Comparison of ENCODE assay signal across 8 cellular contexts in genomic region chr15:89177633-89178306, GRCh38. TPM values are rescaled to one million over a fixed set of nuclear protein-coding genes. Genes with fewer than 3 reads are reported as not detected.
DNase-seq lines count a peak whose midpoint lies in the region; ATAC-seq and TF ChIP-seq lines count a peak whose summit lies in the region.

No MANE protein-coding gene starts in this region.

- H3K36me3 ChIP-seq in prostate gland (peaks cover 5% of the 10 kb centered on the region in 2 donors), vagina (peaks cover 0 to 33% of the 10 kb centered on the region in 2 donors)

- DNase-seq in DMS53 (lab: John Stamatoyannopoulos, UW) (peak; percentile 77), glomerular visceral epithelial cell (ENCODE audit: extremely low spot score) (peak; percentile 74), prostate gland (ENCODE audit: low spot score) (peak; percentile 64), vagina (ENCODE audit: extremely low spot score in 2 of 2) (no peak)
- peak in 1 of 2 donors; percentile 67 for DNase-seq in activated naive CD4-positive, alpha-beta T cell treated with anti-CD3 and anti-CD28 coated beads, Interleukin-2, amount 50 U/mL, for 72 hours (ENCODE audit: low spot score in 2 of 2)

- no peak for TF ChIP-seq POLR2A in prostate gland (IDR thresholded peaks at IDR 0.05)
- TF ChIP-seq POLR2A in vagina (IDR thresholded peaks at IDR 0.05), result no peak

- WGBS in prostate gland, result 7% methylated on average over 6 of the region's 6 CpGs

- peaks cover 3% of the 10 kb centered on the region for H3K4me1 ChIP-seq in prostate gland (replicated peaks)
- H3K4me1 ChIP-seq in vagina, result peaks cover 10% of the 10 kb centered on the region

- no peaks in the 10 kb centered on the region for H3K27me3 ChIP-seq in prostate gland (replicated peaks; ENCODE audit: insufficient read depth)
- H3K27me3 ChIP-seq in vagina, result no peaks in the 10 kb centered on the region

- peak; percentile 75 to 88 (median 87) for TF ChIP-seq CTCF in prostate gland (IDR thresholded peaks at IDR 0.05)
- TF ChIP-seq CTCF in vagina (IDR thresholded peaks at IDR 0.05), result peak; percentile 85 to 91 (median 86)

- peaks cover 7 to 18% of the 10 kb centered on the region in 2 donors for H3K36me3 Mint-ChIP-seq in activated naive CD4-positive, alpha-beta T cell treated with anti-CD3 and anti-CD28 coated beads, Interleukin-2, amount 50 U/mL, for 72 hours

- H3K27ac ChIP-seq in prostate gland (no peak overlapping the region), vagina (peak overlapping the region; percentile 49)

- no peak overlapping the region for H3K4me3 ChIP-seq in prostate gland
- no peak overlapping the region for H3K4me3 ChIP-seq in vagina

- no peaks in the 10 kb centered on the region for H3K9me3 ChIP-seq in prostate gland
- no peaks in the 10 kb centered on the region for H3K9me3 ChIP-seq in vagina

- H3K9me3 Mint-ChIP-seq in activated naive CD4-positive, alpha-beta T cell treated with anti-CD3 and anti-CD28 coated beads, Interleukin-2, amount 50 U/mL, for 72 hours, result no peaks in the 10 kb centered on the region

- ATAC-seq in SK-N-SH treated with all-trans-retinoic acid at 6 μM for 48 hours (peak; percentile 86), HG02870 (IDR thresholded peaks at IDR 0.05; ENCODE audit: unreplicated experiment) (no peak)
- no peak for ATAC-seq in activated naive CD4-positive, alpha-beta T cell treated with anti-CD3 and anti-CD28 coated beads, Interleukin-2, amount 50 U/mL, for 72 hours

- H3K27ac Mint-ChIP-seq in activated naive CD4-positive, alpha-beta T cell treated with anti-CD3 and anti-CD28 coated beads, Interleukin-2, amount 50 U/mL, for 72 hours, result peak overlapping the region; percentile 83 to 98

- TF ChIP-seq RAD21 in Ishikawa (IDR thresholded peaks at IDR 0.05; ENCODE audit: low read depth), result peak; percentile 85

- intact Hi-C loops in prostate gland (cut with DNase I), result loop anchor here (2.0 kb wide), 2 partner anchors 119 to 273 kb away; no protein-coding TSS in a partner anchor
- intact Hi-C loops in vagina (cut with DNase I), result loop anchor here (5.0 kb wide), 3 partner anchors 120 to 285 kb away; no protein-coding TSS in a partner anchor

- TF ChIP-seq EP300 in Ishikawa (IDR thresholded peaks at IDR 0.05; ENCODE audit: borderline replicate concordance), result no peak

TF ChIP-seq in Ishikawa, 13 proteins besides CTCF, POLR2A, EP300 and RAD21:
- TF ChIP-seq TCF12 (IDR thresholded peaks at IDR 0.05; ENCODE audit: low read depth) (no peak), FOXM1 (IDR thresholded peaks at IDR 0.05; ENCODE audit: borderline replicate concordance, low read depth) (no peak), ZBTB7A (IDR thresholded peaks at IDR 0.05; ENCODE audit: low read depth) (no peak), TAF1 (IDR thresholded peaks at IDR 0.05; ENCODE audit: low read depth) (no peak), YY1 (IDR thresholded peaks at IDR 0.05; ENCODE audit: low read depth) (no peak), EGR1 (IDR thresholded peaks at IDR 0.05) (no peak), TEAD4 (IDR thresholded peaks at IDR 0.05) (no peak), CREB1 (IDR thresholded peaks at IDR 0.05; ENCODE audit: low read depth) (no peak), USF1 (IDR thresholded peaks at IDR 0.05) (no peak), NFIC (IDR thresholded peaks at IDR 0.05) (no peak), CEBPB (IDR thresholded peaks at IDR 0.05) (no peak), REST (IDR thresholded peaks at IDR 0.05; ENCODE audit: low read depth) (no peak), MAX (IDR thresholded peaks at IDR 0.05) (no peak)

TF ChIP-seq in SK-N-SH treated with all-trans-retinoic acid at 6 μM for 48 hours, 23 proteins besides CTCF, POLR2A, EP300 and RAD21:
- no peak for TF ChIP-seq PATZ1 (CRISPR knock-in tag; IDR thresholded peaks at IDR 0.05; ENCODE audit: borderline replicate concordance)
- no peak for TF ChIP-seq CSRNP3 (CRISPR knock-in tag; IDR thresholded peaks at IDR 0.05)
- TF ChIP-seq CREB5 (CRISPR knock-in tag; IDR thresholded peaks at IDR 0.05; ENCODE audit: low read depth), result no peak
- no peak for TF ChIP-seq CSDC2 (CRISPR knock-in tag; IDR thresholded peaks at IDR 0.05)
- TF ChIP-seq ZNF565 (CRISPR knock-in tag; conservative IDR thresholded peaks at IDR 0.05; ENCODE audit: low read depth), result no peak
- TF ChIP-seq ZNF8 (CRISPR knock-in tag; IDR thresholded peaks at IDR 0.05), result no peak
- TF ChIP-seq BACH2 (CRISPR knock-in tag; IDR thresholded peaks at IDR 0.05; ENCODE audit: borderline replicate concordance), result no peak
- no peak for TF ChIP-seq ARNTL (CRISPR knock-in tag; IDR thresholded peaks at IDR 0.05; ENCODE audit: borderline replicate concordance, low read depth)
- TF ChIP-seq POU6F1 (CRISPR knock-in tag; IDR thresholded peaks at IDR 0.05; ENCODE audit: borderline replicate concordance, low read depth), result no peak
- TF ChIP-seq SNAI2 (CRISPR knock-in tag; IDR thresholded peaks at IDR 0.05), result no peak
- no peak for TF ChIP-seq PPARA (CRISPR knock-in tag; IDR thresholded peaks at IDR 0.05; ENCODE audit: borderline replicate concordance)

RNA-seq across cellular contexts. Expression of gene RLBP1, which starts 43.6 kb away (rescaled TPM):
- total RNA-seq in activated naive CD4-positive, alpha-beta T cell treated with anti-CD3 and anti-CD28 coated beads, Interleukin-2, amount 50 U/mL, for 72 hours, result not detected
- not detected for total RNA-seq in prostate gland
- total RNA-seq in vagina, result not detected

Comparison
In these comparisons a context has a peak if more than half of its experiments do, and no peak if none do; other contexts are left out.
1. DNase-seq: peak in DMS53 (single experiment), glomerular visceral epithelial cell (single experiment) and prostate gland (single experiment); none in vagina (0 of 2).